ENCODE assay signal across 17 cellular contexts in genomic region chr11:108501396-108501795, GRCh38. TPM values are rescaled to one million over a fixed set of nuclear protein-coding genes. Genes with fewer than 3 reads are reported as not detected.
A peak's percentile ranks its signal among the peaks of the same experiment; 100 is the strongest.
DNase-seq lines count a peak whose midpoint lies in the region; ATAC-seq and TF ChIP-seq lines count a peak whose summit lies in the region.
"Had no signal": no experiment of that assay in that cellular context is flagged by ENCODE, and none has a peak within 500 bp of the region (broad histone marks: within the 10 kb centered on the region; RNA-seq: fewer than 3 reads in every experiment).

No MANE protein-coding gene starts in this region.

- no peak for DNase-seq in activated T-cell treated with anti-CD3 and anti-CD28 coated beads, Interleukin-2, amount 50 U/mL, for 72 hours
- DNase-seq in activated T-cell treated with anti-CD3 and anti-CD28 coated beads, Interleukin-2, amount 50 U/mL, for 4 hours: no peak
- DNase-seq in PC-3 (peak; percentile 62), iris pigment epithelial cell (ENCODE audit: low read depth) (peak; percentile 17), type B pancreatic cell (ENCODE audit: extremely low spot score, unreplicated experiment) (no peak), iPS-NIHi11 (ENCODE audit: low spot score) (no peak), sigmoid colon (no peak), MM.1S (no peak)
- DNase-seq: Calu3, DMS79, Kasumi-1, NCI-H345, NCI-H748 treated with DMSO at 0.1 percent for 48 hours, SHP77 treated with DMSO at 0.1 percent for 48 hours had no signal

- TF ChIP-seq EP300 in sigmoid colon (IDR thresholded peaks at IDR 0.05): no peak

- ATAC-seq in activated T-cell treated with anti-CD3 and anti-CD28 coated beads, Interleukin-2, amount 50 U/mL, for 72 hours (replicated peaks in 1 of 2): no peak
- no peak for ATAC-seq in activated T-cell treated with anti-CD3 and anti-CD28 coated beads, Interleukin-2, amount 50 U/mL, for 4 hours
- no peak for ATAC-seq in PC-3

- H3K9me3 ChIP-seq in PC-3 (ENCODE audit: low read length) (no peaks in the 10 kb centered on the region), sigmoid colon (no peaks in the 10 kb centered on the region), MM.1S (replicated peaks; ENCODE audit: insufficient read depth, low read length) (no peaks in the 10 kb centered on the region)
- H3K9me3 ChIP-seq: HAP-1 had no signal

- TF ChIP-seq POLR2A in sigmoid colon (IDR thresholded peaks at IDR 0.05): no peak

- H3K9me2 ChIP-seq in PC-3 (replicated peaks; ENCODE audit: low read length): no peaks in the 10 kb centered on the region
- H3K9me2 ChIP-seq in MM.1S (replicated peaks; ENCODE audit: insufficient read depth, low read length): no peaks in the 10 kb centered on the region

- H3K4me2 ChIP-seq in PC-3 (ENCODE audit: low read length) (peak overlapping the region; percentile 41), MM.1S (ENCODE audit: low read depth, low read length) (no peak overlapping the region)

- H3K36me3 ChIP-seq in PC-3 (ENCODE audit: low read depth, low read length) (no peaks in the 10 kb centered on the region), sigmoid colon (no peaks in the 10 kb centered on the region), MM.1S (replicated peaks; ENCODE audit: insufficient read depth, low read length) (no peaks in the 10 kb centered on the region)
- H3K36me3 ChIP-seq: HAP-1 had no signal

- H3K27ac ChIP-seq in PC-3 (ENCODE audit: low read length) (0 out of 2 replicates have a peak overlapping the region, but pooled peaks have one; percentile 1), sigmoid colon (peak overlapping the region in 1 of 4 donors; percentile 48), MM.1S (ENCODE audit: low read length) (no peak overlapping the region)
- H3K27ac ChIP-seq: 22Rv1, C4-2B had no signal

- H3K79me2 ChIP-seq in PC-3 (ENCODE audit: low read length): peaks cover 8% of the 10 kb centered on the region
- H3K79me2 ChIP-seq in MM.1S (ENCODE audit: low read length): no peaks in the 10 kb centered on the region

- H3K4me3 ChIP-seq in PC-3 (ENCODE audit: low read length) (no peak overlapping the region), sigmoid colon (no peak overlapping the region), MM.1S (ENCODE audit: low read length) (no peak overlapping the region)
- H3K4me3 ChIP-seq: HAP-1 had no signal

- peak overlapping the region; percentile 42 for H3K27ac Mint-ChIP-seq in activated T-cell treated with anti-CD3 and anti-CD28 coated beads, Interleukin-2, amount 50 U/mL, for 72 hours
- H3K27ac Mint-ChIP-seq in type B pancreatic cell: peak overlapping the region; percentile 90

- H4K20me1 ChIP-seq in PC-3 (ENCODE audit: low read length) (no peaks in the 10 kb centered on the region), MM.1S (ENCODE audit: insufficient read depth, low read length) (no peaks in the 10 kb centered on the region)

- H2AFZ ChIP-seq in PC-3 (ENCODE audit: low read length): peak overlapping the region; percentile 56
- no peak overlapping the region for H2AFZ ChIP-seq in MM.1S (ENCODE audit: low read length)

- intact Hi-C loops in PC-3 (cut with micrococcal nuclease): no loop called here
- intact Hi-C loops in sigmoid colon (cut with DNase I): no loop called here

- TF ChIP-seq CTCF in PC-3 (conservative IDR thresholded peaks at IDR 0.05; ENCODE audit: low read depth, low read length) (no peak), type B pancreatic cell (conservative IDR thresholded peaks at IDR 0.05) (no peak), sigmoid colon (IDR thresholded peaks at IDR 0.05) (no peak), MM.1S (IDR thresholded peaks at IDR 0.05; ENCODE audit: low read length) (no peak)

- H3K4me1 Mint-ChIP-seq in activated T-cell treated with anti-CD3 and anti-CD28 coated beads, Interleukin-2, amount 50 U/mL, for 72 hours (ENCODE audit: low read depth): peaks cover 14% of the 10 kb centered on the region
- H3K4me1 Mint-ChIP-seq in activated T-cell treated with anti-CD3 and anti-CD28 coated beads, Interleukin-2, amount 50 U/mL, for 4 hours (ENCODE audit: low read depth): peaks cover 14% of the 10 kb centered on the region
- H3K4me1 Mint-ChIP-seq in type B pancreatic cell (ENCODE audit: unreplicated experiment): peaks cover 33% of the 10 kb centered on the region

- H3F3A ChIP-seq in PC-3 (ENCODE audit: low read length, unreplicated experiment) (peaks cover 6% of the 10 kb centered on the region), MM.1S (ENCODE audit: insufficient read depth, low read length) (no peaks in the 10 kb centered on the region; the same call in 1 of the 2 replicates)

- POLR2A ChIA-PET in PC-3 (lab: Charles Lee; ENCODE audit: unreplicated experiment): no interaction called here

- H3K4me1 ChIP-seq in PC-3 (ENCODE audit: insufficient read depth, low read length): peaks cover 24% of the 10 kb centered on the region
- peaks cover 0 to 11% (median 5%) of the 10 kb centered on the region in 4 donors for H3K4me1 ChIP-seq in sigmoid colon
- H3K4me1 ChIP-seq in MM.1S (ENCODE audit: low read length): no peaks in the 10 kb centered on the region

- no peaks in the 10 kb centered on the region for H3K27me3 ChIP-seq in PC-3 (ENCODE audit: low read length)
- H3K27me3 ChIP-seq in sigmoid colon: no peaks in the 10 kb centered on the region
- no peaks in the 10 kb centered on the region for H3K27me3 ChIP-seq in MM.1S (replicated peaks; ENCODE audit: insufficient read depth, low read length)

- BruUV-seq in PC-3 (replicated peaks; lab: Mats Ljungman, UMichigan): no TSS peak

- CTCF ChIA-PET in PC-3 (lab: Charles Lee): no interaction called here

- H3K36me3 Mint-ChIP-seq in activated T-cell treated with anti-CD3 and anti-CD28 coated beads, Interleukin-2, amount 50 U/mL, for 72 hours (ENCODE audit: insufficient read depth in 2 of 2): peaks cover 0 to 1% of the 10 kb centered on the region in 2 donors
- H3K36me3 Mint-ChIP-seq in activated T-cell treated with anti-CD3 and anti-CD28 coated beads, Interleukin-2, amount 50 U/mL, for 4 hours (ENCODE audit: insufficient read depth): no peaks in the 10 kb centered on the region
- H3K36me3 Mint-ChIP-seq in type B pancreatic cell: no peaks in the 10 kb centered on the region

- WGBS in sigmoid colon, 2 donors: 84 to 87% methylated on average over 5 of the region's 5 CpGs

- no peaks in the 10 kb centered on the region for H3K9me3 Mint-ChIP-seq in activated T-cell treated with anti-CD3 and anti-CD28 coated beads, Interleukin-2, amount 50 U/mL, for 72 hours
- no peaks in the 10 kb centered on the region for H3K9me3 Mint-ChIP-seq in activated T-cell treated with anti-CD3 and anti-CD28 coated beads, Interleukin-2, amount 50 U/mL, for 4 hours
- no peaks in the 10 kb centered on the region for H3K9me3 Mint-ChIP-seq in type B pancreatic cell

- H3K4me3 Mint-ChIP-seq in activated T-cell treated with anti-CD3 and anti-CD28 coated beads, Interleukin-2, amount 50 U/mL, for 72 hours: no peak overlapping the region
- H3K4me3 Mint-ChIP-seq in activated T-cell treated with anti-CD3 and anti-CD28 coated beads, Interleukin-2, amount 50 U/mL, for 4 hours: no peak overlapping the region
- H3K4me3 Mint-ChIP-seq in type B pancreatic cell: no peak overlapping the region

- H3K27me3 Mint-ChIP-seq in activated T-cell treated with anti-CD3 and anti-CD28 coated beads, Interleukin-2, amount 50 U/mL, for 72 hours (ENCODE audit: low read depth): no peaks in the 10 kb centered on the region
- no peaks in the 10 kb centered on the region for H3K27me3 Mint-ChIP-seq in activated T-cell treated with anti-CD3 and anti-CD28 coated beads, Interleukin-2, amount 50 U/mL, for 4 hours (ENCODE audit: low read depth)
- H3K27me3 Mint-ChIP-seq in type B pancreatic cell: peaks cover 4% of the 10 kb centered on the region

- H3K9ac ChIP-seq in PC-3 (ENCODE audit: low read length): no peak overlapping the region
- H3K9ac ChIP-seq in MM.1S (ENCODE audit: low read length): no peak overlapping the region

RNA-seq across cellular contexts. Expression of gene POGLUT3, which starts 3.2 kb away (rescaled TPM):
- total RNA-seq in activated T-cell treated with anti-CD3 and anti-CD28 coated beads, Interleukin-2, amount 50 U/mL, for 72 hours: 10 to 100 TPM; 12.1 to 16.2 TPM
- total RNA-seq in activated T-cell treated with anti-CD3 and anti-CD28 coated beads, Interleukin-2, amount 50 U/mL, for 4 hours: 1 to 10 TPM; 4.8 to 6.2 (median 5.5) TPM
- total RNA-seq in PC-3 (2014; rRNA removed) (20.8 and 36.2 TPM in 2 replicates), type B pancreatic cell (ENCODE audit: low replicate concordance) (19.2 and 23.8 TPM in 2 replicates), sigmoid colon (10 to 100 TPM; 17.7 to 28.5 (median 24.0) TPM)
- polyA plus RNA-seq in sigmoid colon: 1 to 10 TPM; 4.4 to 9.2 (median 4.8) TPM

RNA-seq across cellular contexts. Expression of gene C11orf65, which starts 34.1 kb away (rescaled TPM):
- 1 to 10 TPM; 1.2 to 1.5 TPM for total RNA-seq in activated T-cell treated with anti-CD3 and anti-CD28 coated beads, Interleukin-2, amount 50 U/mL, for 72 hours
- under 1 TPM; 0.79 to 0.92 (median 0.91) TPM for total RNA-seq in activated T-cell treated with anti-CD3 and anti-CD28 coated beads, Interleukin-2, amount 50 U/mL, for 4 hours
- total RNA-seq in PC-3 (2014; rRNA removed) (0.62 and 2.7 TPM in 2 replicates), type B pancreatic cell (ENCODE audit: low replicate concordance) (0.70 and 1.0 TPM in 2 replicates), sigmoid colon (1 to 10 TPM in 1 of 4 donors, under 1 TPM in 3; 0.14 to 1.1 (median 0.51) TPM)
- polyA plus RNA-seq in sigmoid colon: under 1 TPM in 1 of 3 donors, not detected in 2; 0.42 TPM
- total RNA-seq: Calu3 had no signal

Comparison
In these comparisons a context has a peak if more than half of its experiments do, and no peak if none do; other contexts are left out.
1. DNase-seq: peak in PC-3 (single experiment) and iris pigment epithelial cell (single experiment); none in activated T-cell treated with anti-CD3 and anti-CD28 coated beads, Interleukin-2, amount 50 U/mL, for 72 hours (0 of 2), activated T-cell treated with anti-CD3 and anti-CD28 coated beads, Interleukin-2, amount 50 U/mL, for 4 hours (single experiment), type B pancreatic cell (single experiment), iPS-NIHi11 (single experiment), sigmoid colon (single experiment) and MM.1S (single experiment).